ENCODE assay signal across 29 cellular contexts in genomic region chr15:63545520-63545919, GRCh38. TPM values are rescaled to one million over a fixed set of nuclear protein-coding genes. Genes with fewer than 3 reads are reported as not detected.
"Had no signal": no experiment of that assay in that cellular context is flagged by ENCODE, and none has a peak within 500 bp of the region (broad histone marks: within the 10 kb centered on the region; RNA-seq: fewer than 3 reads in every experiment).

No MANE protein-coding gene starts in this region.

- H3K9me3 ChIP-seq: ascending aorta, colonic mucosa, gastroesophageal sphincter, left ventricle myocardium inferior, mucosa of descending colon, pancreas, psoas muscle, thoracic aorta, uterus had no signal

- H3K27ac Mint-ChIP-seq: brain; T-helper 1 cell treated with Interleukin-12 subunit alpha and Interleukin-12 subunit beta and Interleukin-4 antibody, amounts not matched to agents 30 μg/mL and 1 μg/mL, for 36 hours had no signal

- H3K27me3 Mint-ChIP-seq: activated T-helper 17 cell treated with anti-CD3 and anti-CD28 coated beads, Interleukin-2, amount 50 U/mL, for 72 hours; brain; effector memory CD8-positive, alpha-beta T cell; stimulated activated naive CD8-positive, alpha-beta T cell treated with anti-CD3 and anti-CD28 coated beads, Interleukin-15, Interleukin-2, amounts not matched to agents 100 ng/mL and 50 ng/mL, for 24 hours had no signal

- H3K9me3 Mint-ChIP-seq: activated naive CD4-positive, alpha-beta T cell treated with anti-CD3 and anti-CD28 coated beads, Interleukin-2, amount 50 U/mL, for 72 hours; activated T-helper 17 cell treated with anti-CD3 and anti-CD28 coated beads, Interleukin-2, amount 50 U/mL, for 72 hours; brain; effector memory CD8-positive, alpha-beta T cell; stimulated activated naive CD8-positive, alpha-beta T cell treated with anti-CD3 and anti-CD28 coated beads, Interleukin-15, Interleukin-2, amounts not matched to agents 100 ng/mL and 50 ng/mL, for 24 hours; T-helper 1 cell treated with Interleukin-12 subunit alpha and Interleukin-12 subunit beta and Interleukin-4 antibody, amounts not matched to agents 30 μg/mL and 1 μg/mL, for 36 hours had no signal

- DNase-seq: activated CD4-positive, alpha-beta T cell treated with anti-CD3 and anti-CD28 coated beads for 4 hours; activated CD4-positive, alpha-beta T cell treated with anti-CD3 and anti-CD28 coated beads, Interleukin-2, amount 50 U/mL, for 4 hours; activated gamma-delta T cell treated with Interleukin-2 at 50 U/mL for 16 hours; activated T-cell treated with anti-CD3 and anti-CD28 coated beads for 4 hours; cerebellar nuclear complex; colonic mucosa; effector memory CD8-positive, alpha-beta T cell; islet precursor cell; left ventricle myocardium inferior; mesendoderm; mucosa of descending colon; nucleus accumbens; pancreas; psoas muscle; stimulated activated CD4-positive, alpha-beta T cell treated with anti-CD3 and anti-CD28 coated beads, Interleukin-15, amount 100 ng/mL, for 24 hours; stimulated activated CD4-positive, alpha-beta T cell treated with anti-CD3 and anti-CD28 coated beads, Interleukin-2, amount 100 ng/mL, for 24 hours; SW 1271; T1000; trophoblast cell; uterus had no signal

- H3K4me3 Mint-ChIP-seq: brain; stimulated activated naive CD8-positive, alpha-beta T cell treated with anti-CD3 and anti-CD28 coated beads, Interleukin-15, Interleukin-2, amounts not matched to agents 100 ng/mL and 50 ng/mL, for 24 hours; T-helper 1 cell treated with Interleukin-12 subunit alpha and Interleukin-12 subunit beta and Interleukin-4 antibody, amounts not matched to agents 30 μg/mL and 1 μg/mL, for 36 hours had no signal

- FAIRE-seq: pancreas had no signal

- ATAC-seq: activated naive CD4-positive, alpha-beta T cell treated with anti-CD3 and anti-CD28 coated beads, Interleukin-2, amount 50 U/mL, for 72 hours; activated T-helper 17 cell treated with anti-CD3 and anti-CD28 coated beads, Interleukin-2, amount 50 U/mL, for 72 hours; effector memory CD8-positive, alpha-beta T cell; gastroesophageal sphincter; mucosa of descending colon; pancreas; psoas muscle had no signal

RNA-seq across cellular contexts. Expression of gene FBXL22, which starts 51.7 kb away (rescaled TPM):
- total RNA-seq: smooth muscle cell had no signal
